ENCODE assay signal across 8 cellular contexts in genomic region chr5:14144586-14145355, GRCh38. TPM values are rescaled to one million over a fixed set of nuclear protein-coding genes. Genes with fewer than 3 reads are reported as not detected.
DNase-seq lines count a peak whose midpoint lies in the region; ATAC-seq and TF ChIP-seq lines count a peak whose summit lies in the region.

No MANE protein-coding gene starts in this region.

- H3K4me1 Mint-ChIP-seq in endodermal cell: peaks cover 44% of the 10 kb centered on the region

- H3K27me3 ChIP-seq in BE2C: no peaks in the 10 kb centered on the region
- H3K27me3 ChIP-seq in endodermal cell (ENCODE audit: control insufficient read depth, insufficient read depth, low read length, poor library complexity, severe bottlenecking): peaks cover 25% of the 10 kb centered on the region

- peaks cover 34% of the 10 kb centered on the region for H3K4me1 ChIP-seq in BE2C
- peaks cover 8% of the 10 kb centered on the region for H3K4me1 ChIP-seq in endodermal cell (ENCODE audit: control insufficient read depth, insufficient read depth, low read length)

- no peaks in the 10 kb centered on the region for H3K9me3 Mint-ChIP-seq in endodermal cell

- peak overlapping the region; percentile 96 for H3K4me3 ChIP-seq in BE2C (ENCODE audit: low read depth, low read length)
- peak overlapping the region; percentile 88 for H3K4me3 ChIP-seq in endodermal cell (ENCODE audit: low read length)

- peak overlapping the region; percentile 57 for H3K9ac ChIP-seq in endodermal cell (ENCODE audit: extremely low read depth, low read length, poor library complexity, severe bottlenecking)

- ATAC-seq in GM18870 (IDR thresholded peaks at IDR 0.05; ENCODE audit: unreplicated experiment) (peak; percentile 69), HG03064 (IDR thresholded peaks at IDR 0.05; ENCODE audit: low read depth, unreplicated experiment) (peak; percentile 51)
- peak; percentile 57 for ATAC-seq in stimulated activated naive CD8-positive, alpha-beta T cell treated with anti-CD3 and anti-CD28 coated beads, Interleukin-15, Interleukin-2, amounts not matched to agents 100 U/mL and 50 U/mL, for 24 hours

- no peak overlapping the region for H3K27ac Mint-ChIP-seq in endodermal cell

- peak; percentile 63 for DNase-seq in BE2C
- peak; percentile 42 for DNase-seq in NCI-H2171 (lab: John Stamatoyannopoulos, UW)
- DNase-seq in activated CD4-positive, alpha-beta T cell treated with anti-CD3 and anti-CD28 coated beads, Interleukin-2, amount 50 U/mL, for 48 hours: peak; percentile 17 to 23
- peak; percentile 83 for DNase-seq in endodermal cell
- peak; percentile 91 for DNase-seq in mesenteric fat pad (ENCODE audit: low spot score)
- peak; percentile 44 for DNase-seq in stimulated activated naive CD8-positive, alpha-beta T cell treated with anti-CD3 and anti-CD28 coated beads, Interleukin-15, Interleukin-2, amounts not matched to agents 100 U/mL and 50 U/mL, for 24 hours

- peak overlapping the region; percentile 83 for H3K4me3 Mint-ChIP-seq in endodermal cell

- H3K27me3 Mint-ChIP-seq in endodermal cell (ENCODE audit: insufficient read depth): peaks cover 27% of the 10 kb centered on the region

- H3K9me3 ChIP-seq in BE2C (no peaks in the 10 kb centered on the region; the same call in 1 of the 2 replicates), endodermal cell (ENCODE audit: control insufficient read depth, low read length) (no peaks in the 10 kb centered on the region)

- 0 to 2% methylated on average over 9 to 84 of the region's 84 CpGs for WGBS in endodermal cell (ENCODE audit: insufficient coverage in 1 of 2, insufficient read length in 1 of 2), 2 experiments

- H3K36me3 ChIP-seq in BE2C: no peaks in the 10 kb centered on the region; the same call in 1 of the 2 replicates
- H3K36me3 ChIP-seq in endodermal cell (ENCODE audit: control insufficient read depth, insufficient read depth, low read length): no peaks in the 10 kb centered on the region

- no peaks in the 10 kb centered on the region for H3K36me3 Mint-ChIP-seq in endodermal cell (ENCODE audit: low read depth)

- H3K27ac ChIP-seq in endodermal cell (ENCODE audit: low read depth, low read length): peak overlapping the region; percentile 77

- 0 out of 2 replicates have a peak, but pooled peaks have one; percentile 2 for TF ChIP-seq CTCF in BE2C (IDR thresholded peaks at IDR 0.05; ENCODE audit: low read depth, low read length)
- no peak for TF ChIP-seq CTCF in endodermal cell (conservative IDR thresholded peaks at IDR 0.05)

RNA-seq across cellular contexts. Expression of gene TRIO, which starts 1.6 kb away (rescaled TPM):
- polyA plus RNA-seq in BE2C (2012; ENCODE audit: insufficient read depth, insufficient read length, low read depth): 169 TPM
- total RNA-seq in endodermal cell (100 to 1,000 TPM in 1 of 2 donors, 10 to 100 TPM in 1; 88.3 to 109 TPM), mesenteric fat pad (145 TPM)
- 56.6 TPM for polyA plus RNA-seq in endodermal cell (2013, experiment 1 of 2)
- 54.0 TPM for polyA plus RNA-seq in endodermal cell (2013, experiment 2 of 2)

Comparison
In these comparisons a context has a peak if more than half of its experiments do, and no peak if none do; other contexts are left out.
1. Peak in every context shown above with its lines: DNase-seq, ATAC-seq, H3K4me3 ChIP-seq and H3K27ac ChIP-seq.
2. DNase-seq: peak in every context shown above with its lines; median percentile 91 in mesenteric fat pad; 83 in endodermal cell; 63 in BE2C; 44 in stimulated activated naive CD8-positive, alpha-beta T cell treated with anti-CD3 and anti-CD28 coated beads, Interleukin-15, Interleukin-2, amounts not matched to agents 100 U/mL and 50 U/mL, for 24 hours; 42 in NCI-H2171; 20 in activated CD4-positive, alpha-beta T cell treated with anti-CD3 and anti-CD28 coated beads, Interleukin-2, amount 50 U/mL, for 48 hours.